1 cellular context compared by ENCODE assay signal in genomic region chr3:186618318-186618938, GRCh38.
TF ChIP-seq lines count a peak whose summit lies in the region.

No MANE protein-coding gene starts in this region.

TF ChIP-seq in HepG2, 621 proteins besides CTCF, POLR2A, EP300 and RAD21 (continued from another document and continues in another):
- TF ChIP-seq ZHX2 (IDR thresholded peaks at IDR 0.05; ENCODE audit: low read depth) (no peak), ZHX2 (CRISPR knock-in tag; IDR thresholded peaks at IDR 0.05; ENCODE audit: borderline replicate concordance) (no peak), RFXAP (CRISPR knock-in tag; IDR thresholded peaks at IDR 0.05; ENCODE audit: borderline replicate concordance) (no peak), ZNF646 (CRISPR knock-in tag; IDR thresholded peaks at IDR 0.05) (peak; percentile 40; the same call in 1 of the 2 replicates), STAG1 (CRISPR knock-in tag; IDR thresholded peaks at IDR 0.05) (no peak), ZNF350 (CRISPR knock-in tag; IDR thresholded peaks at IDR 0.05; ENCODE audit: borderline replicate concordance, low read depth) (peak; percentile 23; the same call in 1 of the 2 replicates), MAFK (conservative IDR thresholded peaks at IDR 0.05 in 1 of 2, IDR thresholded peaks at IDR 0.05 in 1 of 2; ENCODE audit: low read length in 2 of 2) (no peak), HOXD1 (CRISPR knock-in tag; IDR thresholded peaks at IDR 0.05) (0 out of 2 replicates have a peak, but pooled peaks have one; percentile 20), TCF7L2 (IDR thresholded peaks at IDR 0.05; ENCODE audit: low read depth, low read length) (no peak), ZNF598 (CRISPR knock-in tag; IDR thresholded peaks at IDR 0.05; ENCODE audit: borderline replicate concordance) (no peak), ZNF296 (CRISPR knock-in tag; conservative IDR thresholded peaks at IDR 0.05) (no peak), MYNN (CRISPR knock-in tag; IDR thresholded peaks at IDR 0.05; ENCODE audit: low read depth) (no peak), MEF2D (CRISPR knock-in tag; IDR thresholded peaks at IDR 0.05) (no peak), CBX1 (IDR thresholded peaks at IDR 0.05; ENCODE audit: low read depth) (peak; percentile 54), HDAC2 (CRISPR knock-in tag; IDR thresholded peaks at IDR 0.05) (no peak), ZNF484 (CRISPR knock-in tag; IDR thresholded peaks at IDR 0.05; ENCODE audit: borderline replicate concordance, low read depth) (no peak), NFE2L2 (IDR thresholded peaks at IDR 0.05; ENCODE audit: low read length) (no peak), FOXO4 (CRISPR knock-in tag; conservative IDR thresholded peaks at IDR 0.05) (no peak), ZNF441 (CRISPR knock-in tag; IDR thresholded peaks at IDR 0.05; ENCODE audit: borderline replicate concordance) (no peak), ZFP36 (IDR thresholded peaks at IDR 0.05; ENCODE audit: borderline replicate concordance, low read depth, low read length, partially characterized antibody) (no peak), RNF2 (conservative IDR thresholded peaks at IDR 0.05; ENCODE audit: low read depth) (no peak), ZNF883 (CRISPR knock-in tag; IDR thresholded peaks at IDR 0.05; ENCODE audit: not compliant biosample characterization) (no peak), RELA (CRISPR knock-in tag; IDR thresholded peaks at IDR 0.05) (no peak), ZBTB37 (CRISPR knock-in tag; IDR thresholded peaks at IDR 0.05) (no peak), ZNF124 (CRISPR knock-in tag; IDR thresholded peaks at IDR 0.05) (no peak), FOXJ3 (CRISPR knock-in tag; IDR thresholded peaks at IDR 0.05; ENCODE audit: borderline replicate concordance) (no peak), ARNT2 (CRISPR knock-in tag; IDR thresholded peaks at IDR 0.05; ENCODE audit: low read depth) (no peak), AHDC1 (CRISPR knock-in tag; IDR thresholded peaks at IDR 0.05; ENCODE audit: borderline replicate concordance) (0 out of 2 replicates have a peak, but pooled peaks have one; percentile 28), SCMH1 (CRISPR knock-in tag; IDR thresholded peaks at IDR 0.05; ENCODE audit: borderline replicate concordance) (no peak), ZNF512B (CRISPR knock-in tag; IDR thresholded peaks at IDR 0.05; ENCODE audit: borderline replicate concordance) (no peak), ZNF737 (CRISPR knock-in tag; IDR thresholded peaks at IDR 0.05; ENCODE audit: borderline replicate concordance) (no peak), ISX (CRISPR knock-in tag; conservative IDR thresholded peaks at IDR 0.05) (no peak), ZNF331 (CRISPR knock-in tag; IDR thresholded peaks at IDR 0.05) (no peak), ZNF703 (CRISPR knock-in tag; IDR thresholded peaks at IDR 0.05; ENCODE audit: borderline replicate concordance) (no peak), MZF1 (CRISPR knock-in tag; IDR thresholded peaks at IDR 0.05; ENCODE audit: borderline replicate concordance) (no peak), ZNF672 (CRISPR knock-in tag; IDR thresholded peaks at IDR 0.05) (0 out of 2 replicates have a peak, but pooled peaks have one; percentile 37), EZH2 (conservative IDR thresholded peaks at IDR 0.05; ENCODE audit: low read depth, low read length) (no peak)
